Comparison of ENCODE assay signal across 7 cellular contexts in the genomic region with DNA sequence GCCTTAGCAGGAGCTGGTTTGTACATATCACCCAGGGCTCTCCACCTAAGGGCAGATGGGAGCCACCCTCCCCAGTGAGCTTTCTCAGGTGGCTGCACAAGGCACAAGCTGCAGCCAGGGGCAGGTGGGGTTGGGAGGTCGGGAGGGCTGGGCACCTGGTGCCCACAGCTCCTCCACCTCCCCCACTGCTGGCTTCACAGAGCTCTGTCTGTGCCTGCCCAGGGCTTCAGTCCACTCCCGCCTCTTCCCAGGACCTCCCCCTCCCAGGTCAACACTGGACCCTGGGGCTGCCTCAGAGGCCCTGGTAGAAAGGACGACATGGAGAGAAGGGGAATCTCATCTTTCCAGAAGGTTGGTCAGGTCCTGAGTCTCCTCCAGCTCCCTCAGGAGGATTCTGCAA. TPM values are rescaled to one million over a fixed set of nuclear protein-coding genes. Genes with fewer than 3 reads are reported as not detected.
"Had no signal": no experiment of that assay in that cellular context is flagged by ENCODE, and none has a peak within 500 bp of the region (broad histone marks: within the 10 kb centered on the region; RNA-seq: fewer than 3 reads in every experiment).

No MANE protein-coding gene starts in this region.

RNA-seq across cellular contexts. Expression of a gene that starts 55.6 kb away (rescaled TPM):
- total RNA-seq: GM23248, GM23338, H1, H4, H7, H9, HFFc6 had no signal
- polyA plus RNA-seq: GM23248, GM23338, H1 had no signal
